Comparison of ENCODE assay signal across 14 cellular contexts in the genomic region with DNA sequence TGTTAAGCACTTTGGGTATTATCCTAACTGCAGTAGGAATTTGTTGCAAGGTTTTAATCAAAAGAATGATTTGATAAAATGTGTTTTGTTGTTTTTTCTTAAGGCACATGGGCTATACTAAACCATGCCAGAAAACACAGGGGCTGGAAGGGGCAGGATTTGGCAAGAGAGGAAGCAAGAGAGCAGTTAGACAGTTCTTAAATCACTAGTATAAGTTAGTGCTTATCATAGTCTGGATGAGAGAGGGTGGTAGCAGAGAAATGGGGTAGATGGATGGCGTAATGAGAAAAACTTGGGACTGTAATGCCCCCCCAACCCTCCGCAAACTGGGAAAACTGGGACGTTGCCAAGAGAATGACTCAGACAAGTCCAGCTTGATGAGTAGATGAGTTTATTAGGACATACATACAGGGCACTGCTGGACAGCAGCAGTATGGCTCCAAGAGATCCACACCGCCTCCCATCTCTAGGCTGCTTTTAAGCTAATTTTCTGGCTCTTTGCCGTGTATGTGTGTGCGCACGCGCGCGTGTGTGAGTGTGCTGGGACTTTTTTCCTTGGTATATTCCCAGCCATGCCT.
DNase-seq lines count a peak whose midpoint lies in the region; ATAC-seq and TF ChIP-seq lines count a peak whose summit lies in the region.
"Had no signal": no experiment of that assay in that cellular context is flagged by ENCODE, and none has a peak within 500 bp of the region (broad histone marks: within the 10 kb centered on the region; RNA-seq: fewer than 3 reads in every experiment).

No MANE protein-coding gene starts in this region.

- peaks cover 44% of the 10 kb centered on the region for H3K79me2 ChIP-seq in osteoblast (ENCODE audit: insufficient read depth, low read length)

- peaks cover 13% of the 10 kb centered on the region for H3K4me1 ChIP-seq in osteoblast (ENCODE audit: insufficient read depth, low read length)

- CTCF ChIA-PET in activated CD8-positive, alpha-beta T cell treated with anti-CD3 and anti-CD28 coated beads for 36 hours (lab: Charles Lee) = no interaction called here

- no peaks in the 10 kb centered on the region for H3K9me3 ChIP-seq in osteoblast (ENCODE audit: low read depth, low read length)
- H3K9me3 ChIP-seq: stomach had no signal

- H3K4me3 ChIP-seq in fibroblast of mammary gland (ENCODE audit: control insufficient read depth, low read depth, low read length) (no peak overlapping the region), osteoblast (ENCODE audit: insufficient read depth, low read length) (no peak overlapping the region)
- H3K4me3 ChIP-seq: stomach had no signal

- peaks cover 26% of the 10 kb centered on the region for H3K36me3 ChIP-seq in osteoblast (ENCODE audit: insufficient read depth, low read length)

- intact Hi-C loops in activated CD8-positive, alpha-beta T cell treated with anti-CD3 and anti-CD28 coated beads for 36 hours (cut with micrococcal nuclease) = no loop called here

- H3K4me3 Mint-ChIP-seq in activated CD8-positive, alpha-beta T cell treated with anti-CD3 and anti-CD28 coated beads for 36 hours = no peak overlapping the region
- H3K4me3 Mint-ChIP-seq: CD8-positive, alpha-beta memory T cell; naive thymus-derived CD4-positive, alpha-beta T cell had no signal

- H3K36me3 Mint-ChIP-seq in activated CD8-positive, alpha-beta T cell treated with anti-CD3 and anti-CD28 coated beads for 36 hours (ENCODE audit: low read depth) = no peaks in the 10 kb centered on the region
- H3K36me3 Mint-ChIP-seq: CD8-positive, alpha-beta memory T cell had no signal

- POLR2A ChIA-PET in activated CD8-positive, alpha-beta T cell treated with anti-CD3 and anti-CD28 coated beads for 36 hours (lab: Charles Lee) = interaction anchor here (0.6 kb wide), 1 partner anchor 105 kb away, joined by 3 read pairs; no protein-coding TSS in a partner anchor

- no peak for ATAC-seq in activated CD8-positive, alpha-beta T cell treated with anti-CD3 and anti-CD28 coated beads for 36 hours
- ATAC-seq: naive thymus-derived CD4-positive, alpha-beta T cell; Panc1 had no signal

- H3K4me1 Mint-ChIP-seq in activated CD8-positive, alpha-beta T cell treated with anti-CD3 and anti-CD28 coated beads for 36 hours (ENCODE audit: low read depth) = no peaks in the 10 kb centered on the region
- H3K4me1 Mint-ChIP-seq: CD8-positive, alpha-beta memory T cell; naive thymus-derived CD4-positive, alpha-beta T cell had no signal

- no peaks in the 10 kb centered on the region for H3K27me3 ChIP-seq in osteoblast (ENCODE audit: insufficient read depth, low read length)
- H3K27me3 ChIP-seq: stomach had no signal

- no peak overlapping the region for H3K27ac ChIP-seq in osteoblast (ENCODE audit: low read depth, low read length)
- H3K27ac ChIP-seq: stomach had no signal

- no peaks in the 10 kb centered on the region for H3K27me3 Mint-ChIP-seq in activated CD8-positive, alpha-beta T cell treated with anti-CD3 and anti-CD28 coated beads for 36 hours
- H3K27me3 Mint-ChIP-seq: CD8-positive, alpha-beta memory T cell; naive thymus-derived CD4-positive, alpha-beta T cell had no signal

- H3K9me3 Mint-ChIP-seq in activated CD8-positive, alpha-beta T cell treated with anti-CD3 and anti-CD28 coated beads for 36 hours = no peaks in the 10 kb centered on the region
- H3K9me3 Mint-ChIP-seq: CD8-positive, alpha-beta memory T cell had no signal

- DNase-seq in EL = peak; percentile 63
- peak; percentile 81 for DNase-seq in RPMI7951 (ENCODE audit: low read depth)
- DNase-seq in fibroblast of mammary gland (ENCODE audit: low read depth) = peak; percentile 90
- peak; percentile 86 for DNase-seq in osteoblast (ENCODE audit: insufficient read length, low spot score, missing footprints)
- DNase-seq in SW480 (ENCODE audit: low spot score) = no peak
- DNase-seq in NCI-H82 (lab: John Stamatoyannopoulos, UW) = no peak
- no peak for DNase-seq in NCI-H146 (lab: John Stamatoyannopoulos, UW)
- no peak for DNase-seq in activated CD8-positive, alpha-beta T cell treated with anti-CD3 and anti-CD28 coated beads for 36 hours
- DNase-seq: activated CD4-positive, CD25-positive, alpha-beta regulatory T cell; CD8-positive, alpha-beta memory T cell; naive thymus-derived CD4-positive, alpha-beta T cell; NCI-H187 treated with DMSO at 0.1 percent for 48 hours; stomach had no signal

- no peak overlapping the region for H2AFZ ChIP-seq in osteoblast (ENCODE audit: low read length)

- TF ChIP-seq CTCF in fibroblast of mammary gland (conservative IDR thresholded peaks at IDR 0.05; ENCODE audit: control insufficient read depth, insufficient read depth, low read depth, low read length) (no peak), osteoblast (IDR thresholded peaks at IDR 0.05; ENCODE audit: extremely low read depth, low read depth, low read length) (no peak)
- no peak for TF ChIP-seq CTCF in activated CD8-positive, alpha-beta T cell treated with anti-CD3 and anti-CD28 coated beads for 36 hours (IDR thresholded peaks at IDR 0.05)

- no peak overlapping the region for H3K4me2 ChIP-seq in osteoblast (ENCODE audit: insufficient read depth, low read length)

- H3K27ac Mint-ChIP-seq in activated CD8-positive, alpha-beta T cell treated with anti-CD3 and anti-CD28 coated beads for 36 hours = no peak overlapping the region
- H3K27ac Mint-ChIP-seq: naive thymus-derived CD4-positive, alpha-beta T cell had no signal

- H4K20me1 ChIP-seq in osteoblast (ENCODE audit: insufficient read depth, low read length) = peaks cover 31% of the 10 kb centered on the region

Comparison
In these comparisons a context has a peak if more than half of its experiments do, and no peak if none do; other contexts are left out.
1. DNase-seq: peak in EL (single experiment), RPMI7951 (single experiment), fibroblast of mammary gland (single experiment) and osteoblast (single experiment); none in SW480 (single experiment), NCI-H82 (single experiment), NCI-H146 (single experiment) and activated CD8-positive, alpha-beta T cell treated with anti-CD3 and anti-CD28 coated beads for 36 hours (single experiment).